Comparison of ENCODE assay signal across 8 cellular contexts in genomic region chr10:14837756-14838581, GRCh38. TPM values are rescaled to one million over a fixed set of nuclear protein-coding genes. Genes with fewer than 3 reads are reported as not detected.
A peak's percentile ranks its signal among the peaks of the same experiment; 100 is the strongest.
DNase-seq lines count a peak whose midpoint lies in the region; ATAC-seq and TF ChIP-seq lines count a peak whose summit lies in the region.

CDNF (minus strand) TSS chr10:14838037; CDS start chr10:14837946, 91 bp downstream.
HSPA14 (plus strand) TSS chr10:14838306; CDS start chr10:14838403, 97 bp downstream.
MSANTD7 (plus strand) TSS chr10:14838306; CDS start chr10:14842285, 3,979 bp downstream.

- H3K9me3 Mint-ChIP-seq in natural killer cell, result no peaks in the 10 kb centered on the region

- peaks cover 16% of the 10 kb centered on the region for H3K36me3 ChIP-seq in H7 (replicated peaks; ENCODE audit: control insufficient read depth, insufficient read depth, low read length)

- intact Hi-C loops in natural killer cell (cut with micrococcal nuclease), result loop anchor here (1.0 to 5.0 kb wide), 7 partner anchors 40 to 341 kb away; partner anchors contain the start of genes DCLRE1C, RPP38 and SUV39H2

- peak; percentile 99 for DNase-seq in ELF-1 (ENCODE audit: low read depth, low spot score)
- peak; percentile 97 for DNase-seq in H7
- peak; percentile 95 for DNase-seq in M059J (ENCODE audit: low read depth)
- DNase-seq in SHP77 (lab: John Stamatoyannopoulos, UW), result peak; percentile 94 to 95
- DNase-seq in activated effector memory CD4-positive, alpha-beta T cell treated with Interleukin-2 at 50 U/mL for 16 hours, result peak; percentile 98
- peak; percentile 99 for DNase-seq in fibroblast of peridontal ligament (ENCODE audit: extremely low read depth)
- peak; percentile 98 for DNase-seq in natural killer cell
- DNase-seq in stimulated activated naive CD4-positive, alpha-beta T cell treated with Interleukin-2 at 50 U/mL for 16 hours (lab: John Stamatoyannopoulos, UW), result peak; percentile 97

- H3K4me3 ChIP-seq in H7 (ENCODE audit: insufficient read depth, low read depth, low read length), result peak within 1 kb of the TSS; percentile 98

- no peaks in the 10 kb centered on the region for H3K27me3 Mint-ChIP-seq in natural killer cell (ENCODE audit: low read depth in 2 of 2)

- H3K36me3 Mint-ChIP-seq in natural killer cell, result no peaks in the 10 kb centered on the region

- TF ChIP-seq CTCF in natural killer cell (IDR thresholded peaks at IDR 0.05), result no peak

- H3K27ac Mint-ChIP-seq in natural killer cell, result peak within 1 kb of the TSS; percentile 91 to 98

- no peaks in the 10 kb centered on the region for H3K27me3 ChIP-seq in H7 (ENCODE audit: control insufficient read depth, insufficient read depth, low read length)

- peak within 1 kb of the TSS; percentile 95 for H3K4me3 Mint-ChIP-seq in natural killer cell

- peak; percentile 92 to 99 (median 93) for ATAC-seq in natural killer cell

- peaks cover 15 to 30% of the 10 kb centered on the region in 2 donors for H3K4me1 Mint-ChIP-seq in natural killer cell

RNA-seq across cellular contexts. Expression of gene CDNF, which starts in this region (rescaled TPM):
- total RNA-seq in H7 (2014; rRNA removed; shearing (Covaris generic)), result 0.28 and 2.8 TPM in 2 replicates
- total RNA-seq in M059J (2014; rRNA removed; shearing (Covaris generic)), result not detected in 2 replicates
- 1 to 10 TPM; 1.8 to 2.2 (median 1.9) TPM for total RNA-seq in natural killer cell

RNA-seq across cellular contexts. Expression of gene HSPA14, which starts in this region (rescaled TPM):
- total RNA-seq in H7 (2014; rRNA removed; shearing (Covaris generic)), result 18.5 and 24.0 TPM in 2 replicates
- total RNA-seq in M059J (2014; rRNA removed; shearing (Covaris generic)), result 16.8 and 20.2 TPM in 2 replicates
- 10 to 100 TPM; 18.9 to 25.6 (median 24.5) TPM for total RNA-seq in natural killer cell

RNA-seq across cellular contexts. Expression of gene MSANTD7, which starts in this region (rescaled TPM):
- total RNA-seq in H7 (2014; rRNA removed; shearing (Covaris generic)), result 17.4 and 23.7 TPM in 2 replicates
- total RNA-seq in M059J (2014; rRNA removed; shearing (Covaris generic)), result 14.2 and 15.1 TPM in 2 replicates
- 10 to 100 TPM; 19.6 to 25.1 (median 24.0) TPM for total RNA-seq in natural killer cell

Comparison
In these comparisons a context has a peak if more than half of its experiments do, and no peak if none do; other contexts are left out.
1. Peak in every context shown above with its lines: DNase-seq, ATAC-seq and H3K4me3 ChIP-seq.